ENCODE assay signal across 19 cellular contexts in genomic region chr10:114276671-114277070, GRCh38. TPM values are rescaled to one million over a fixed set of nuclear protein-coding genes. Genes with fewer than 3 reads are reported as not detected.
DNase-seq lines count a peak whose midpoint lies in the region; ATAC-seq, FAIRE-seq and TF ChIP-seq lines count a peak whose summit lies in the region.
"Had no signal": no experiment of that assay in that cellular context is flagged by ENCODE, and none has a peak within 500 bp of the region (broad histone marks: within the 10 kb centered on the region; RNA-seq: fewer than 3 reads in every experiment).

No MANE protein-coding gene starts in this region.

- H3K9ac ChIP-seq in kidney (ENCODE audit: low read length in 2 of 2) = no peak overlapping the region
- H3K9ac ChIP-seq: BLaER1 had no signal

- ATAC-seq in GM21528 (IDR thresholded peaks at IDR 0.05; ENCODE audit: low FRiP score, unreplicated experiment) = no peak

- H3K4me1 ChIP-seq in kidney (ENCODE audit: control insufficient read depth in 1 of 2, insufficient read depth in 1 of 2, low read depth in 1 of 2, low read length in 2 of 2) = no peaks in the 10 kb centered on the region
- H3K4me1 ChIP-seq in stomach = peaks cover 7 to 14% (median 12%) of the 10 kb centered on the region in 4 donors

- DNase-seq in ELF-1 (ENCODE audit: low read depth, low spot score) (peak; percentile 39), kidney (peak; percentile 43), stomach (peak; percentile 23), RPMI8226 (no peak), amniotic stem cell (lab: John Stamatoyannopoulos, UW) (no peak)
- DNase-seq: AML-193; CD4-positive, alpha-beta memory T cell; DMS153; DMS79; GF-D8; H9 had no signal

- no peaks in the 10 kb centered on the region for H3K36me3 ChIP-seq in kidney (ENCODE audit: control insufficient read depth in 1 of 2, insufficient read depth in 2 of 2, low read length in 2 of 2)
- H3K36me3 ChIP-seq in stomach = no peaks in the 10 kb centered on the region
- H3K36me3 ChIP-seq: BLaER1 had no signal

- no peak overlapping the region for H3K27ac ChIP-seq in kidney (ENCODE audit: low read depth in 2 of 2, low read length in 2 of 2)
- no peak overlapping the region for H3K27ac ChIP-seq in stomach
- H3K27ac ChIP-seq: BLaER1, HL-60 had no signal

- TF ChIP-seq EP300 in stomach (IDR thresholded peaks at IDR 0.05) = no peak

- H3K9me3 ChIP-seq in kidney (ENCODE audit: control insufficient read depth in 1 of 2, low read length in 2 of 2) = no peaks in the 10 kb centered on the region
- no peaks in the 10 kb centered on the region for H3K9me3 ChIP-seq in stomach
- H3K9me3 ChIP-seq: BLaER1 had no signal

- H3K4me3 ChIP-seq in kidney (ENCODE audit: low read length in 2 of 2) = no peak overlapping the region
- H3K4me3 ChIP-seq in stomach = no peak overlapping the region
- H3K4me3 ChIP-seq: BLaER1 had no signal

- TF ChIP-seq CTCF in kidney (IDR thresholded peaks at IDR 0.05; ENCODE audit: borderline replicate concordance, extremely low read depth, insufficient read depth) (no peak), stomach (IDR thresholded peaks at IDR 0.05) (no peak)

- 90 to 98% (median 93%) methylated on average over 6 of the region's 6 CpGs for WGBS in stomach, 5 donors

- intact Hi-C loops in kidney (cut with DNase I) = no loop called here
- intact Hi-C loops in stomach (cut with DNase I; ENCODE audit: low total_unique reads) = no loop called here

- peaks cover 0 to 12% (median 0%) of the 10 kb centered on the region in 3 donors for H3K27me3 ChIP-seq in stomach
- H3K27me3 ChIP-seq: BLaER1 had no signal

- FAIRE-seq in kidney (lab: Jason Lieb, UNC) = no peak
- FAIRE-seq: A204.1, H1 had no signal

- TF ChIP-seq POLR2A in stomach (IDR thresholded peaks at IDR 0.05) = no peak

RNA-seq across cellular contexts. Expression of gene VWA2, which starts 37.6 kb away (rescaled TPM):
- total RNA-seq in kidney (6.5 TPM), stomach (10 to 100 TPM in 2 of 5 donors, 1 to 10 TPM in 3; 2.3 to 20.7 (median 6.4) TPM)
- polyA plus RNA-seq in kidney (ENCODE audit: insufficient read depth, low read depth, low replicate concordance) (0.17 TPM), stomach (1 to 10 TPM in 2 of 3 donors, under 1 TPM in 1; 0.46 to 6.2 (median 1.5) TPM)
- total RNA-seq: CD4-positive, alpha-beta memory T cell; Daoy; HT1080 had no signal
- polyA plus RNA-seq: CD14-positive monocyte; CD4-positive, alpha-beta memory T cell had no signal

Comparison
In these comparisons a context has a peak if more than half of its experiments do, and no peak if none do; other contexts are left out.
1. DNase-seq: peak in ELF-1 (single experiment), kidney (single experiment) and stomach (single experiment); none in RPMI8226 (single experiment) and amniotic stem cell (single experiment).